8 cellular contexts compared by ENCODE assay signal in the genomic region with DNA sequence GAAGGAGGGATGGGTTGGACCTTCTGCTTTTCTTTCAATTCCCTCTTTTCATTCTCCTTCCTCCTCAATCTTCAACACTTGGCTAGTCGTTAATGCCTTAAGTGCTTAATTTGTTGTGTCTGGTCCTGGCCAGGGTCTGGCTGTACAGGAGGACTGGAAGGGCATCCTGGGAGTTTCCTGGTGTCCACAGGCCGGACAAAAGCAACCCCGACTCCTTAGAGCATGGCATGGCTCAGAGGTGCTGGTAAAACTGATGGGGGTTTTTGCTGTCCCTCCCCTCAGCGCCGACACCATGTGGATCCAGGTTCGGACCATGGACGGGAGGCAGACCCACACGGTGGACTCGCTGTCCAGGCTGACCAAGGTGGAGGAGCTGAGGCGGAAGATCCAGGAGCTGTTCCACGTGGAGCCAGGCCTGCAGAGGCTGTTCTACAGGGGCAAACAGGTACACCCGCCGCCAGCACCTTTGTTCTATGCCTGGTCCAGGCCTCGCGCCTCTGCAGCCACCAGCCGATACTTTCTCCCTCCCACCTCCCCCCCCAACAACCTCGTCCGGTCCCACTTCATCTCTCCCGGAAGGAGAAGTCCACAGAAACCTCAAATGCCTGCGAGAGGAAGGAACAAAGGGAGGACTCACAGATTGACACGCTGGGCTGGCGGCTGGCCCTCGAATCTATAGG. TPM values are rescaled to one million over a fixed set of nuclear protein-coding genes. Genes with fewer than 3 reads are reported as not detected.
DNase-seq lines count a peak whose midpoint lies in the region; ATAC-seq, FAIRE-seq and TF ChIP-seq lines count a peak whose summit lies in the region.

No MANE protein-coding gene starts in this region.

- H3K4me2 ChIP-seq in K562 (ENCODE audit: insufficient read depth, low read length) (peak overlapping the region; percentile 90), HepG2 (ENCODE audit: low read depth, low read length) (peak overlapping the region; percentile 69)

- in situ Hi-C loops in K562 (cut with MboI) = loop anchor here (5.0 kb wide), 1 partner anchor 103 kb away; no protein-coding TSS in a partner anchor
- in situ Hi-C loops in HepG2 (cut with HindIII; ENCODE audit: extremely low pct_ligation_motif_present, low pct_unique_long_range_greater_than_20kb) = loop anchor here (5.0 kb wide), 2 partner anchors 38 to 98 kb away; no protein-coding TSS in a partner anchor

- H3K27ac ChIP-seq in K562 (ENCODE audit: extremely low read depth, low read depth, low read length) (peak overlapping the region; percentile 87), HepG2 (ENCODE audit: extremely low read length, insufficient read depth, low read length) (peak overlapping the region; percentile 40), testis (no peak overlapping the region)

- H3K4me3 ChIP-seq in NT2/D1 (ENCODE audit: insufficient read length, low read depth) (peak overlapping the region; percentile 73), K562 (peak overlapping the region; percentile 93), HepG2 (replicated peaks in 1 of 3; ENCODE audit: insufficient read depth in 1 of 3, low read depth in 2 of 3, low read length in 3 of 3) (peak overlapping the region; percentile 70 to 79 (median 79)), testis (peak overlapping the region; percentile 69 to 71)

- 5% methylated on average over 18 of the region's 23 CpGs for WGBS in K562 (ENCODE audit: insufficient coverage, low coverage, missing lambda C conversion rate)
- 45% methylated on average over 20 of the region's 23 CpGs for WGBS in HepG2 (ENCODE audit: low lambda C conversion rate)
- WGBS in testis, 2 donors = 16 to 23% methylated on average over 22 to 23 of the region's 23 CpGs

- DNase-seq in stimulated activated CD4-positive, alpha-beta T cell treated with anti-CD3 and anti-CD28 coated beads, Interleukin-1b, Interleukin-23, amount 100 ng/mL, for 48 hours = peak; percentile 16
- no peak for DNase-seq in stimulated activated CD4-positive, alpha-beta T cell treated with anti-CD3 and anti-CD28 coated beads, Interleukin-4, amount 100 ng/mL, for 24 hours
- DNase-seq in NT2/D1 (ENCODE audit: low read depth, low spot score) (no peak), K562 (ENCODE audit: extremely low read depth in 1 of 4, low spot score in 3 of 4) (peak in 2 of 4 experiments; percentile 62 to 73), HepG2 (ENCODE audit: low spot score) (no peak), testis (no peak)

- CTCF ChIA-PET in K562 (lab: Yijun Ruan, JAX; ENCODE audit: low intra/inter-chr PET ratio) = interaction anchor here (0.5 to 2.1 kb wide), 4 partner anchors 39 to 185 kb away, joined by 3 to 37 read pairs (median 4); no protein-coding TSS in a partner anchor
- CTCF ChIA-PET in HepG2 (lab: Yijun Ruan, JAX; ENCODE audit: low intra/inter-chr PET ratio, low total read pairs) = interaction anchor here (2.0 to 2.6 kb wide), 2 partner anchors 38 to 99 kb away, joined by 7 to 37 read pairs; no protein-coding TSS in a partner anchor

- H2AFZ ChIP-seq in K562 (ENCODE audit: low read depth, low read length) (peak overlapping the region; percentile 76), HepG2 (ENCODE audit: low read length) (no peak overlapping the region)

- peak overlapping the region; percentile 78 for H3K9ac ChIP-seq in NT2/D1 (ENCODE audit: insufficient read length, low read depth)
- peak overlapping the region; percentile 75 to 93 for H3K9ac ChIP-seq in K562 (ENCODE audit: insufficient read depth in 1 of 2, low read depth in 2 of 2, low read length in 2 of 2)
- peak overlapping the region; percentile 57 for H3K9ac ChIP-seq in HepG2 (ENCODE audit: insufficient read depth, low read depth, low read length)

- H3K4me1 ChIP-seq in NT2/D1 (ENCODE audit: insufficient read depth, insufficient read length) (peaks cover 21% of the 10 kb centered on the region), K562 (replicated peaks in 1 of 2; ENCODE audit: control insufficient read depth in 2 of 2, insufficient read depth in 2 of 2, low read length in 2 of 2) (peaks cover 33 to 50% of the 10 kb centered on the region in 2 experiments), HepG2 (ENCODE audit: insufficient read depth, low read length) (peaks cover 67% of the 10 kb centered on the region), testis (peaks cover 13% of the 10 kb centered on the region)

- H3K9me1 ChIP-seq in K562 (ENCODE audit: control insufficient read depth, insufficient read depth, low read length) = peaks cover 3% of the 10 kb centered on the region

- H4K20me1 ChIP-seq in K562 (replicated peaks; ENCODE audit: control insufficient read depth, insufficient read depth, low read length) (peaks cover 8% of the 10 kb centered on the region; the same call in 1 of the 2 replicates), HepG2 (ENCODE audit: insufficient read depth, low read length) (0 out of 2 replicates have a peak, but pooled peaks cover 2% of the 10 kb centered on the region)

- intact Hi-C loops in K562 (cut with micrococcal nuclease) (loop anchor here (1.0 kb wide), 2 partner anchors 38 to 101 kb away; no protein-coding TSS in a partner anchor), HepG2 (cut with micrococcal nuclease; ENCODE audit: unreplicated experiment) (loop anchor here (1.0 kb wide), 1 partner anchor 38 kb away; no protein-coding TSS in a partner anchor), testis (cut with DNase I; ENCODE audit: low total_unique reads) (no loop called here)

- TF ChIP-seq CTCF in K562 (IDR thresholded peaks at IDR 0.05 in 2 of 3, conservative IDR thresholded peaks at IDR 0.05 in 1 of 3; ENCODE audit: insufficient read depth in 2 of 3, low read depth in 1 of 3, low read length in 3 of 3) (no peak), HepG2 (CRISPR knock-in tag; IDR thresholded peaks at IDR 0.05) (no peak), testis (IDR thresholded peaks at IDR 0.05) (no peak)

- BruUV-seq in K562 (replicated peaks; lab: Mats Ljungman, UMichigan) (no TSS peak), HepG2 (replicated peaks; lab: Mats Ljungman, UMichigan) (no TSS peak)

- TF ChIP-seq POLR2A in K562 (conservative IDR thresholded peaks at IDR 0.05) (no peak), HepG2 (IDR thresholded peaks at IDR 0.05; ENCODE audit: insufficient read depth in 1 of 2, low read depth in 2 of 2, low read length in 2 of 2) (0 out of 4 replicates have a peak, but pooled peaks of 1 of the 2 experiments have one; percentile 11), testis (IDR thresholded peaks at IDR 0.05) (no peak)

- ATAC-seq in K562 (no peak), HepG2 (no peak), GM21528 (IDR thresholded peaks at IDR 0.05; ENCODE audit: low FRiP score, unreplicated experiment) (no peak), HG03039 (IDR thresholded peaks at IDR 0.05; ENCODE audit: unreplicated experiment) (no peak)

- POLR2A ChIA-PET in K562 (lab: Yijun Ruan, JAX) (interaction anchor here (0.5 kb wide), 1 partner anchor 21 kb away, joined by 4 read pairs; no protein-coding TSS in a partner anchor), HepG2 (lab: Yijun Ruan, JAX) (interaction anchor here (0.7 to 2.4 kb wide), 4 partner anchors 38 to 120 kb away, joined by 3 to 9 read pairs (median 7); no protein-coding TSS in a partner anchor)

- no peaks in the 10 kb centered on the region for H3K9me3 ChIP-seq in NT2/D1 (ENCODE audit: insufficient read depth, low read length)
- H3K9me3 ChIP-seq in K562 (replicated peaks; ENCODE audit: control insufficient read depth, insufficient read depth, low read depth, low read length) = no peaks in the 10 kb centered on the region
- H3K9me3 ChIP-seq in HepG2 (ENCODE audit: low read length) = no peaks in the 10 kb centered on the region
- H3K9me3 ChIP-seq in testis = no peaks in the 10 kb centered on the region

- H3K36me3 ChIP-seq in NT2/D1 (ENCODE audit: insufficient read depth, insufficient read length, low read length) (peaks cover 54% of the 10 kb centered on the region), K562 (ENCODE audit: control insufficient read depth, insufficient read depth, low read length) (peaks cover 51% of the 10 kb centered on the region), HepG2 (replicated peaks in 1 of 2; ENCODE audit: control insufficient read depth in 1 of 2, insufficient read depth in 2 of 2, low read length in 2 of 2) (peaks cover 2 to 27% of the 10 kb centered on the region in 2 experiments; a peak in 3 of 5 replicates), testis (ENCODE audit: low read depth, missing control alignments) (no peaks in the 10 kb centered on the region)

- H3K27me3 ChIP-seq in NT2/D1 (ENCODE audit: insufficient read depth, insufficient read length) (no peaks in the 10 kb centered on the region), K562 (ENCODE audit: control insufficient read depth in 2 of 2, insufficient read depth in 2 of 2, low read length in 2 of 2) (no peaks in the 10 kb centered on the region), HepG2 (ENCODE audit: control insufficient read depth in 1 of 2, insufficient read depth in 2 of 2, low read length in 2 of 2) (no peaks in the 10 kb centered on the region), testis (no peaks in the 10 kb centered on the region)

- no peak for TF ChIP-seq RAD21 in K562 (CRISPR knock-in tag; conservative IDR thresholded peaks at IDR 0.05 in 1 of 2, IDR thresholded peaks at IDR 0.05 in 1 of 2)
- TF ChIP-seq RAD21 in HepG2 (CRISPR knock-in tag; IDR thresholded peaks at IDR 0.05) = no peak

- H3K79me2 ChIP-seq in K562 (ENCODE audit: control insufficient read depth, insufficient read depth, low read length) = peaks cover 58% of the 10 kb centered on the region
- H3K79me2 ChIP-seq in HepG2 (ENCODE audit: insufficient read depth, low read length) = peaks cover 54% of the 10 kb centered on the region

- peak; percentile 62 for FAIRE-seq in K562 (lab: Jason Lieb, UNC)
- no peak for FAIRE-seq in HepG2 (lab: Jason Lieb, UNC)

- no peak for TF ChIP-seq EP300 in K562 (IDR thresholded peaks at IDR 0.05; ENCODE audit: low read length)
- no peak for TF ChIP-seq EP300 in HepG2 (IDR thresholded peaks at IDR 0.05; ENCODE audit: low read depth in 2 of 2, low read length in 2 of 2)
- TF ChIP-seq EP300 in HepG2 (CRISPR knock-in tag; IDR thresholded peaks at IDR 0.05; ENCODE audit: borderline replicate concordance) = no peak

RNA-seq across cellular contexts. Expression of a gene that starts 1.4 kb away (rescaled TPM):
- total RNA-seq in K562 (2011; cell fraction: chromatin; rRNA removed; ENCODE audit: low replicate concordance) = 18.6 and 36.9 TPM in 2 replicates
- 23.3 and 25.5 TPM in 2 replicates for total RNA-seq in K562 (2011; cell fraction: nucleolus; rRNA removed)
- total RNA-seq in K562 (2011; cell fraction: nucleoplasm; rRNA removed) = 15.3 and 17.0 TPM in 2 replicates
- total RNA-seq in K562 (2014; rRNA removed) = 65.5 and 73.3 TPM in 2 replicates
- total RNA-seq in K562 (2014; rRNA removed; fragmentation: Illumina TruSeq; extraction: Trizol) = 16.8 and 17.7 TPM in 2 replicates
- total RNA-seq in K562 (2015; rRNA removed; fragmentation: Illumina TruSeq; extraction: Trizol) = 42.3 and 42.6 TPM in 2 replicates
- 91.4 and 101 TPM in 2 replicates for total RNA-seq in K562 (2021)
- polyA plus RNA-seq in K562 (2011; rRNA removed) = 8.7 and 16.7 TPM in 2 replicates
- polyA plus RNA-seq in K562 (2011; cell fraction: cytosol; rRNA removed) = 8.1 and 14.0 TPM in 2 replicates
- 20.9 and 30.2 TPM in 2 replicates for polyA plus RNA-seq in K562 (2011; cell fraction: nucleus; rRNA removed)
- polyA plus RNA-seq in K562 (2012) = 23.4 and 46.2 TPM in 2 replicates
- 30.9 and 49.5 TPM in 2 replicates for polyA plus RNA-seq in K562 (2014; fragmentation: Illumina TruSeq; extraction: Trizol)
- polyA plus RNA-seq in K562 (2014; fragmentation: Nextera tagmentation; extraction: Ambion mirVana) = 10 to 100 TPM in 1 of 2 experiments, 1 to 10 TPM in 1; 6.0 to 14.2 TPM
- polyA plus RNA-seq in K562 (2014; rRNA removed) = 44.0 and 47.4 TPM in 2 replicates
- 8.0 and 10.3 TPM in 2 replicates for polyA minus RNA-seq in K562 (2011; rRNA and poly(A)+ RNA removed)
- 14.2 and 19.1 TPM in 2 replicates for polyA minus RNA-seq in K562 (2011; cell fraction: cytosol; rRNA and poly(A)+ RNA removed)
- polyA minus RNA-seq in K562 (2011; cell fraction: nucleus; rRNA and poly(A)+ RNA removed) = 8.3 and 9.4 TPM in 2 replicates
- total RNA-seq in HepG2 (2016; rRNA removed; fragmentation: Illumina TruSeq; extraction: Trizol) = 77.7 and 78.4 TPM in 2 replicates
- total RNA-seq in HepG2 (2016; cell fraction: cytosol; rRNA removed; fragmentation: Illumina TruSeq; extraction: Trizol; ENCODE audit: low read depth) = 3.9 and 6.2 TPM in 2 replicates
- 67.8 and 81.6 TPM in 2 replicates for total RNA-seq in HepG2 (2016; cell fraction: insoluble cytoplasmic fraction; rRNA removed; fragmentation: Illumina TruSeq; extraction: Trizol)
- total RNA-seq in HepG2 (2016; cell fraction: membrane; rRNA removed; fragmentation: Illumina TruSeq; extraction: Trizol) = 20.0 and 21.7 TPM in 2 replicates
- total RNA-seq in HepG2 (2016; cell fraction: nucleus; rRNA removed; fragmentation: Illumina TruSeq; extraction: Trizol) = 44.9 and 50.5 TPM in 2 replicates
- polyA plus RNA-seq in HepG2 (2011; rRNA removed) = 6.6 and 6.8 TPM in 2 replicates
- polyA plus RNA-seq in HepG2 (2011; cell fraction: cytosol; rRNA removed) = 3.1 and 4.8 TPM in 2 replicates
- 10.7 and 15.0 TPM in 2 replicates for polyA plus RNA-seq in HepG2 (2011; cell fraction: nucleus; rRNA removed)
- 6.1 and 15.1 TPM in 2 replicates for polyA plus RNA-seq in HepG2 (2012)
- polyA plus RNA-seq in HepG2 (2016; cell fraction: cytosol; fragmentation: Illumina TruSeq; extraction: Trizol; ENCODE audit: low read depth) = 2.1 and 2.4 TPM in 2 replicates
- polyA plus RNA-seq in HepG2 (2016; cell fraction: insoluble cytoplasmic fraction; fragmentation: Illumina TruSeq; extraction: Trizol; ENCODE audit: low read depth) = 65.4 and 73.6 TPM in 2 replicates
- 7.7 and 8.4 TPM in 2 replicates for polyA plus RNA-seq in HepG2 (2016; cell fraction: membrane; fragmentation: Illumina TruSeq; extraction: Trizol; ENCODE audit: low read depth)
- 78.8 and 80.1 TPM in 2 replicates for polyA plus RNA-seq in HepG2 (2016; cell fraction: nucleus; fragmentation: Illumina TruSeq; extraction: Trizol; ENCODE audit: insufficient read depth, low read depth)
- polyA minus RNA-seq in HepG2 (2011; rRNA and poly(A)+ RNA removed; ENCODE audit: low replicate concordance) = 16.7 and 45.7 TPM in 2 replicates
- 4.4 and 8.6 TPM in 2 replicates for polyA minus RNA-seq in HepG2 (2011; cell fraction: cytosol; rRNA and poly(A)+ RNA removed)
- 4.1 and 5.9 TPM in 2 replicates for polyA minus RNA-seq in HepG2 (2011; cell fraction: nucleus; rRNA and poly(A)+ RNA removed)
- 10 to 100 TPM in 1 of 2 donors, 1 to 10 TPM in 1; 10.0 to 11.7 TPM for total RNA-seq in testis
- 9.3 TPM for polyA plus RNA-seq in testis (ENCODE audit: insufficient read depth, low read depth, low replicate concordance)

RNA-seq across cellular contexts. Expression of a gene that starts 8.0 kb away (rescaled TPM):
- total RNA-seq in K562 (2011; cell fraction: chromatin; rRNA removed; ENCODE audit: low replicate concordance) = not detected in 2 replicates
- not detected in 2 replicates for total RNA-seq in K562 (2011; cell fraction: nucleolus; rRNA removed)
- total RNA-seq in K562 (2011; cell fraction: nucleoplasm; rRNA removed) = not detected in 2 replicates
- not detected in 2 replicates for total RNA-seq in K562 (2014; rRNA removed)
- total RNA-seq in K562 (2014; rRNA removed; fragmentation: Illumina TruSeq; extraction: Trizol) = not detected in 2 replicates
- not detected in 2 replicates for total RNA-seq in K562 (2015; rRNA removed; fragmentation: Illumina TruSeq; extraction: Trizol)
- total RNA-seq in K562 (2021) = not detected in 2 replicates
- polyA plus RNA-seq in K562 (2011; rRNA removed) = not detected in 2 replicates
- not detected in 2 replicates for polyA plus RNA-seq in K562 (2011; cell fraction: cytosol; rRNA removed)
- polyA plus RNA-seq in K562 (2011; cell fraction: nucleus; rRNA removed) = not detected in 2 replicates
- polyA plus RNA-seq in K562 (2012) = not detected in 2 replicates
- not detected in 2 replicates for polyA plus RNA-seq in K562 (2014; fragmentation: Illumina TruSeq; extraction: Trizol)
- polyA plus RNA-seq in K562 (2014; fragmentation: Nextera tagmentation; extraction: Ambion mirVana) = not detected
- polyA plus RNA-seq in K562 (2014; rRNA removed) = not detected in 2 replicates
- polyA minus RNA-seq in K562 (2011; rRNA and poly(A)+ RNA removed) = not detected in 2 replicates
- not detected in 2 replicates for polyA minus RNA-seq in K562 (2011; cell fraction: cytosol; rRNA and poly(A)+ RNA removed)
- not detected in 2 replicates for polyA minus RNA-seq in K562 (2011; cell fraction: nucleus; rRNA and poly(A)+ RNA removed)
- total RNA-seq in HepG2 (2016; rRNA removed; fragmentation: Illumina TruSeq; extraction: Trizol) = not detected in 2 replicates
- total RNA-seq in HepG2 (2016; cell fraction: cytosol; rRNA removed; fragmentation: Illumina TruSeq; extraction: Trizol; ENCODE audit: low read depth) = not detected in 2 replicates
- total RNA-seq in HepG2 (2016; cell fraction: insoluble cytoplasmic fraction; rRNA removed; fragmentation: Illumina TruSeq; extraction: Trizol) = not detected in 2 replicates
- total RNA-seq in HepG2 (2016; cell fraction: membrane; rRNA removed; fragmentation: Illumina TruSeq; extraction: Trizol) = not detected in 2 replicates
- total RNA-seq in HepG2 (2016; cell fraction: nucleus; rRNA removed; fragmentation: Illumina TruSeq; extraction: Trizol) = not detected in 2 replicates
- polyA plus RNA-seq in HepG2 (2011; rRNA removed) = not detected in 2 replicates
- polyA plus RNA-seq in HepG2 (2011; cell fraction: cytosol; rRNA removed) = not detected in 2 replicates
- not detected in 2 replicates for polyA plus RNA-seq in HepG2 (2011; cell fraction: nucleus; rRNA removed)
- polyA plus RNA-seq in HepG2 (2012) = not detected in 2 replicates
- not detected in 2 replicates for polyA plus RNA-seq in HepG2 (2016; cell fraction: cytosol; fragmentation: Illumina TruSeq; extraction: Trizol; ENCODE audit: low read depth)
- not detected in 2 replicates for polyA plus RNA-seq in HepG2 (2016; cell fraction: insoluble cytoplasmic fraction; fragmentation: Illumina TruSeq; extraction: Trizol; ENCODE audit: low read depth)
- polyA plus RNA-seq in HepG2 (2016; cell fraction: membrane; fragmentation: Illumina TruSeq; extraction: Trizol; ENCODE audit: low read depth) = not detected in 2 replicates
- not detected in 2 replicates for polyA plus RNA-seq in HepG2 (2016; cell fraction: nucleus; fragmentation: Illumina TruSeq; extraction: Trizol; ENCODE audit: insufficient read depth, low read depth)
- polyA minus RNA-seq in HepG2 (2011; rRNA and poly(A)+ RNA removed; ENCODE audit: low replicate concordance) = 0.09 TPM in 1 of 2 replicates, not detected in the other
- polyA minus RNA-seq in HepG2 (2011; cell fraction: cytosol; rRNA and poly(A)+ RNA removed) = not detected in 2 replicates
- not detected in 2 replicates for polyA minus RNA-seq in HepG2 (2011; cell fraction: nucleus; rRNA and poly(A)+ RNA removed)
- total RNA-seq in testis = 10 to 100 TPM in 1 of 2 donors, 1 to 10 TPM in 1; 8.7 to 17.4 TPM
- 26.2 TPM for polyA plus RNA-seq in testis (ENCODE audit: insufficient read depth, low read depth, low replicate concordance)

RNA-seq across cellular contexts. Expression of a gene that starts 43.3 kb away (rescaled TPM):
- 24.0 and 76.2 TPM in 2 replicates for total RNA-seq in K562 (2011; cell fraction: chromatin; rRNA removed; ENCODE audit: low replicate concordance)
- 70.4 and 72.2 TPM in 2 replicates for total RNA-seq in K562 (2011; cell fraction: nucleolus; rRNA removed)
- 46.2 and 49.7 TPM in 2 replicates for total RNA-seq in K562 (2011; cell fraction: nucleoplasm; rRNA removed)
- 68.9 and 91.1 TPM in 2 replicates for total RNA-seq in K562 (2014; rRNA removed)
- 21.5 and 22.0 TPM in 2 replicates for total RNA-seq in K562 (2014; rRNA removed; fragmentation: Illumina TruSeq; extraction: Trizol)
- total RNA-seq in K562 (2015; rRNA removed; fragmentation: Illumina TruSeq; extraction: Trizol) = 46.6 and 46.7 TPM in 2 replicates
- total RNA-seq in K562 (2021) = 75.1 and 75.6 TPM in 2 replicates
- polyA plus RNA-seq in K562 (2011; rRNA removed) = 43.1 and 53.5 TPM in 2 replicates
- polyA plus RNA-seq in K562 (2011; cell fraction: cytosol; rRNA removed) = 65.0 and 129 TPM in 2 replicates
- 17.0 and 20.6 TPM in 2 replicates for polyA plus RNA-seq in K562 (2011; cell fraction: nucleus; rRNA removed)
- 66.2 and 90.2 TPM in 2 replicates for polyA plus RNA-seq in K562 (2012)
- polyA plus RNA-seq in K562 (2014; fragmentation: Illumina TruSeq; extraction: Trizol) = 31.7 and 59.9 TPM in 2 replicates
- polyA plus RNA-seq in K562 (2014; fragmentation: Nextera tagmentation; extraction: Ambion mirVana) = 1 to 10 TPM; 7.5 to 9.8 TPM
- 52.2 and 56.2 TPM in 2 replicates for polyA plus RNA-seq in K562 (2014; rRNA removed)
- 21.0 and 30.6 TPM in 2 replicates for polyA minus RNA-seq in K562 (2011; rRNA and poly(A)+ RNA removed)
- 76.4 and 106 TPM in 2 replicates for polyA minus RNA-seq in K562 (2011; cell fraction: cytosol; rRNA and poly(A)+ RNA removed)
- polyA minus RNA-seq in K562 (2011; cell fraction: nucleus; rRNA and poly(A)+ RNA removed) = 25.3 and 38.5 TPM in 2 replicates
- 49.3 and 59.8 TPM in 2 replicates for total RNA-seq in HepG2 (2016; rRNA removed; fragmentation: Illumina TruSeq; extraction: Trizol)
- total RNA-seq in HepG2 (2016; cell fraction: cytosol; rRNA removed; fragmentation: Illumina TruSeq; extraction: Trizol; ENCODE audit: low read depth) = 8.6 and 11.0 TPM in 2 replicates
- 52.7 and 59.0 TPM in 2 replicates for total RNA-seq in HepG2 (2016; cell fraction: insoluble cytoplasmic fraction; rRNA removed; fragmentation: Illumina TruSeq; extraction: Trizol)
- total RNA-seq in HepG2 (2016; cell fraction: membrane; rRNA removed; fragmentation: Illumina TruSeq; extraction: Trizol) = 25.3 and 25.7 TPM in 2 replicates
- total RNA-seq in HepG2 (2016; cell fraction: nucleus; rRNA removed; fragmentation: Illumina TruSeq; extraction: Trizol) = 20.1 and 21.0 TPM in 2 replicates
- polyA plus RNA-seq in HepG2 (2011; rRNA removed) = 57.9 and 69.4 TPM in 2 replicates
- 64.8 and 97.9 TPM in 2 replicates for polyA plus RNA-seq in HepG2 (2011; cell fraction: cytosol; rRNA removed)
- 34.7 and 36.0 TPM in 2 replicates for polyA plus RNA-seq in HepG2 (2011; cell fraction: nucleus; rRNA removed)
- 36.2 and 55.0 TPM in 2 replicates for polyA plus RNA-seq in HepG2 (2012)
- polyA plus RNA-seq in HepG2 (2016; cell fraction: cytosol; fragmentation: Illumina TruSeq; extraction: Trizol; ENCODE audit: low read depth) = 10.8 and 11.1 TPM in 2 replicates
- 68.3 and 74.9 TPM in 2 replicates for polyA plus RNA-seq in HepG2 (2016; cell fraction: insoluble cytoplasmic fraction; fragmentation: Illumina TruSeq; extraction: Trizol; ENCODE audit: low read depth)
- 20.0 and 20.9 TPM in 2 replicates for polyA plus RNA-seq in HepG2 (2016; cell fraction: membrane; fragmentation: Illumina TruSeq; extraction: Trizol; ENCODE audit: low read depth)
- 31.2 and 32.3 TPM in 2 replicates for polyA plus RNA-seq in HepG2 (2016; cell fraction: nucleus; fragmentation: Illumina TruSeq; extraction: Trizol; ENCODE audit: insufficient read depth, low read depth)
- polyA minus RNA-seq in HepG2 (2011; rRNA and poly(A)+ RNA removed; ENCODE audit: low replicate concordance) = 93.3 and 183 TPM in 2 replicates
- polyA minus RNA-seq in HepG2 (2011; cell fraction: cytosol; rRNA and poly(A)+ RNA removed) = 76.8 and 81.5 TPM in 2 replicates
- polyA minus RNA-seq in HepG2 (2011; cell fraction: nucleus; rRNA and poly(A)+ RNA removed) = 26.5 and 32.3 TPM in 2 replicates
- total RNA-seq in testis = 10 to 100 TPM; 63.4 to 82.8 TPM
- polyA plus RNA-seq in testis (ENCODE audit: insufficient read depth, low read depth, low replicate concordance) = 109 TPM

RNA-seq across cellular contexts. Expression of a gene that starts 58.2 kb away (rescaled TPM):
- total RNA-seq in K562 (2011; cell fraction: chromatin; rRNA removed; ENCODE audit: low replicate concordance) = 107 and 202 TPM in 2 replicates
- total RNA-seq in K562 (2011; cell fraction: nucleolus; rRNA removed) = 89.1 and 93.6 TPM in 2 replicates
- total RNA-seq in K562 (2011; cell fraction: nucleoplasm; rRNA removed) = 45.3 and 67.9 TPM in 2 replicates
- total RNA-seq in K562 (2014; rRNA removed) = 11.0 and 12.0 TPM in 2 replicates
- 3.6 and 4.5 TPM in 2 replicates for total RNA-seq in K562 (2014; rRNA removed; fragmentation: Illumina TruSeq; extraction: Trizol)
- 7.3 and 7.7 TPM in 2 replicates for total RNA-seq in K562 (2015; rRNA removed; fragmentation: Illumina TruSeq; extraction: Trizol)
- 29.9 TPM in 2 replicates for total RNA-seq in K562 (2021)
- 11.2 and 20.3 TPM in 2 replicates for polyA plus RNA-seq in K562 (2011; rRNA removed)
- polyA plus RNA-seq in K562 (2011; cell fraction: cytosol; rRNA removed) = 10.4 and 17.7 TPM in 2 replicates
- 25.6 and 35.2 TPM in 2 replicates for polyA plus RNA-seq in K562 (2011; cell fraction: nucleus; rRNA removed)
- polyA plus RNA-seq in K562 (2012) = 16.8 and 24.0 TPM in 2 replicates
- polyA plus RNA-seq in K562 (2014; fragmentation: Illumina TruSeq; extraction: Trizol) = 5.1 and 10.5 TPM in 2 replicates
- under 1 TPM; 0.21 to 0.25 TPM for polyA plus RNA-seq in K562 (2014; fragmentation: Nextera tagmentation; extraction: Ambion mirVana)
- 11.5 and 13.7 TPM in 2 replicates for polyA plus RNA-seq in K562 (2014; rRNA removed)
- polyA minus RNA-seq in K562 (2011; rRNA and poly(A)+ RNA removed) = 10.5 and 14.0 TPM in 2 replicates
- polyA minus RNA-seq in K562 (2011; cell fraction: cytosol; rRNA and poly(A)+ RNA removed) = 34.8 and 59.5 TPM in 2 replicates
- polyA minus RNA-seq in K562 (2011; cell fraction: nucleus; rRNA and poly(A)+ RNA removed) = 26.9 and 35.7 TPM in 2 replicates
- total RNA-seq in HepG2 (2016; rRNA removed; fragmentation: Illumina TruSeq; extraction: Trizol) = 4.4 and 4.9 TPM in 2 replicates
- total RNA-seq in HepG2 (2016; cell fraction: cytosol; rRNA removed; fragmentation: Illumina TruSeq; extraction: Trizol; ENCODE audit: low read depth) = 8.2 and 11.5 TPM in 2 replicates
- total RNA-seq in HepG2 (2016; cell fraction: insoluble cytoplasmic fraction; rRNA removed; fragmentation: Illumina TruSeq; extraction: Trizol) = 3.5 and 4.9 TPM in 2 replicates
- total RNA-seq in HepG2 (2016; cell fraction: membrane; rRNA removed; fragmentation: Illumina TruSeq; extraction: Trizol) = 3.1 and 3.8 TPM in 2 replicates
- total RNA-seq in HepG2 (2016; cell fraction: nucleus; rRNA removed; fragmentation: Illumina TruSeq; extraction: Trizol) = 3.9 and 4.5 TPM in 2 replicates
- 14.6 and 18.6 TPM in 2 replicates for polyA plus RNA-seq in HepG2 (2011; rRNA removed)
- 6.9 and 11.2 TPM in 2 replicates for polyA plus RNA-seq in HepG2 (2011; cell fraction: cytosol; rRNA removed)
- polyA plus RNA-seq in HepG2 (2011; cell fraction: nucleus; rRNA removed) = 33.5 and 43.5 TPM in 2 replicates
- 13.7 TPM in 2 replicates for polyA plus RNA-seq in HepG2 (2012)
- polyA plus RNA-seq in HepG2 (2016; cell fraction: cytosol; fragmentation: Illumina TruSeq; extraction: Trizol; ENCODE audit: low read depth) = 0.49 and 0.51 TPM in 2 replicates
- polyA plus RNA-seq in HepG2 (2016; cell fraction: insoluble cytoplasmic fraction; fragmentation: Illumina TruSeq; extraction: Trizol; ENCODE audit: low read depth) = 4.1 and 5.2 TPM in 2 replicates
- 0.86 and 1.2 TPM in 2 replicates for polyA plus RNA-seq in HepG2 (2016; cell fraction: membrane; fragmentation: Illumina TruSeq; extraction: Trizol; ENCODE audit: low read depth)
- 7.8 and 9.0 TPM in 2 replicates for polyA plus RNA-seq in HepG2 (2016; cell fraction: nucleus; fragmentation: Illumina TruSeq; extraction: Trizol; ENCODE audit: insufficient read depth, low read depth)
- 27.9 and 166 TPM in 2 replicates for polyA minus RNA-seq in HepG2 (2011; rRNA and poly(A)+ RNA removed; ENCODE audit: low replicate concordance)
- polyA minus RNA-seq in HepG2 (2011; cell fraction: cytosol; rRNA and poly(A)+ RNA removed) = 29.8 and 30.8 TPM in 2 replicates
- polyA minus RNA-seq in HepG2 (2011; cell fraction: nucleus; rRNA and poly(A)+ RNA removed) = 29.2 and 30.7 TPM in 2 replicates
- total RNA-seq in testis = 10 to 100 TPM; 67.7 to 72.7 TPM
- polyA plus RNA-seq in testis (ENCODE audit: insufficient read depth, low read depth, low replicate concordance) = 33.3 TPM

Comparison
In these comparisons a context has a peak if more than half of its experiments do, and no peak if none do; other contexts are left out.
1. H3K27ac ChIP-seq: peak in K562 (single experiment) and HepG2 (single experiment); none in testis (0 of 2).
2. RNA of a gene that starts 8.0 kb away (total RNA-seq): 8.7 to 17.4 TPM in testis; not detected in K562 and not detected in HepG2; every median in the first group is over 4 times any median in the second.
3. Peak in every context shown above with its lines, with median percentiles within 50 percentile points of each other: H3K4me3 ChIP-seq and H3K9ac ChIP-seq.